ENCODE assay signal across 16 cellular contexts in genomic region chr22:50018608-50019291, GRCh38. TPM values are rescaled to one million over a fixed set of nuclear protein-coding genes. Genes with fewer than 3 reads are reported as not detected.
DNase-seq lines count a peak whose midpoint lies in the region; ATAC-seq and TF ChIP-seq lines count a peak whose summit lies in the region.
"Had no signal": no experiment of that assay in that cellular context is flagged by ENCODE, and none has a peak within 500 bp of the region (broad histone marks: within the 10 kb centered on the region; RNA-seq: fewer than 3 reads in every experiment).

No MANE protein-coding gene starts in this region.

- peak overlapping the region; percentile 77 for H3K4me3 Mint-ChIP-seq in activated naive CD4-positive, alpha-beta T cell treated with anti-CD3 and anti-CD28 coated beads for 36 hours
- no peak overlapping the region for H3K4me3 Mint-ChIP-seq in activated naive CD4-positive, alpha-beta T cell treated with anti-CD3 and anti-CD28 coated beads, Interleukin-2, amount 10 ng/mL, durations not matched to agents 7 days and 5 days
- H3K4me3 Mint-ChIP-seq in activated B cell treated with CpG ODN at 0.5 μM for 24 hours = peak overlapping the region; percentile 2
- peak overlapping the region; percentile 34 for H3K4me3 Mint-ChIP-seq in central memory CD8-positive, alpha-beta T cell

- H3K4me1 Mint-ChIP-seq in activated naive CD4-positive, alpha-beta T cell treated with anti-CD3 and anti-CD28 coated beads for 36 hours (ENCODE audit: low read depth) = peaks cover 30% of the 10 kb centered on the region
- H3K4me1 Mint-ChIP-seq in activated naive CD4-positive, alpha-beta T cell treated with anti-CD3 and anti-CD28 coated beads, Interleukin-2, amount 10 ng/mL, durations not matched to agents 7 days and 5 days = peaks cover 30% of the 10 kb centered on the region
- peaks cover 39% of the 10 kb centered on the region for H3K4me1 Mint-ChIP-seq in activated B cell treated with CpG ODN at 0.5 μM for 24 hours
- H3K4me1 Mint-ChIP-seq in central memory CD8-positive, alpha-beta T cell = peaks cover 24% of the 10 kb centered on the region

- WGBS in transverse colon (ENCODE audit: low coverage in 1 of 2), 2 donors = 51 to 55% methylated on average over 9 to 11 of the region's 11 CpGs

- no peaks in the 10 kb centered on the region for H3K9me3 ChIP-seq in transverse colon
- H3K9me3 ChIP-seq: BE2C had no signal

- no peaks in the 10 kb centered on the region for H3K27me3 Mint-ChIP-seq in activated naive CD4-positive, alpha-beta T cell treated with anti-CD3 and anti-CD28 coated beads for 36 hours (ENCODE audit: low read depth)
- H3K27me3 Mint-ChIP-seq in activated naive CD4-positive, alpha-beta T cell treated with anti-CD3 and anti-CD28 coated beads, Interleukin-2, amount 10 ng/mL, durations not matched to agents 7 days and 5 days = peaks cover 20% of the 10 kb centered on the region
- H3K27me3 Mint-ChIP-seq in activated B cell treated with CpG ODN at 0.5 μM for 24 hours = no peaks in the 10 kb centered on the region
- no peaks in the 10 kb centered on the region for H3K27me3 Mint-ChIP-seq in central memory CD8-positive, alpha-beta T cell

- no peak overlapping the region for H3K27ac ChIP-seq in transverse colon
- H3K27ac ChIP-seq: RWPE1 had no signal

- peaks cover 0 to 10% (median 6%) of the 10 kb centered on the region in 4 donors for H3K4me1 ChIP-seq in transverse colon
- H3K4me1 ChIP-seq: BE2C had no signal

- peaks cover 3% of the 10 kb centered on the region for H3K36me3 Mint-ChIP-seq in activated naive CD4-positive, alpha-beta T cell treated with anti-CD3 and anti-CD28 coated beads for 36 hours (ENCODE audit: low read depth)
- H3K36me3 Mint-ChIP-seq in activated naive CD4-positive, alpha-beta T cell treated with anti-CD3 and anti-CD28 coated beads, Interleukin-2, amount 10 ng/mL, durations not matched to agents 7 days and 5 days = no peaks in the 10 kb centered on the region
- H3K36me3 Mint-ChIP-seq in activated B cell treated with CpG ODN at 0.5 μM for 24 hours (ENCODE audit: low read depth) = no peaks in the 10 kb centered on the region
- peaks cover 1% of the 10 kb centered on the region for H3K36me3 Mint-ChIP-seq in central memory CD8-positive, alpha-beta T cell (ENCODE audit: insufficient read depth)

- no peaks in the 10 kb centered on the region for H3K36me3 ChIP-seq in transverse colon
- H3K36me3 ChIP-seq: BE2C had no signal

- intact Hi-C loops in activated naive CD4-positive, alpha-beta T cell treated with anti-CD3 and anti-CD28 coated beads for 36 hours (cut with micrococcal nuclease) = loop anchor here (1.0 to 5.0 kb wide), 7 partner anchors 12 to 454 kb away; no protein-coding TSS in a partner anchor
- intact Hi-C loops in activated B cell treated with CpG ODN at 0.5 μM for 24 hours (cut with micrococcal nuclease) (loop anchor here (5.0 to 10.0 kb wide), 4 partner anchors 36 to 186 kb away; partner anchors contain the start of genes SELENOO and ZBED4), transverse colon (cut with DNase I; ENCODE audit: low total_unique reads) (no loop called here), left cardiac atrium (cut with DNase I) (no loop called here)

- TF ChIP-seq CTCF in activated B cell treated with CpG ODN at 0.5 μM for 24 hours (IDR thresholded peaks at IDR 0.05) (no peak), transverse colon (IDR thresholded peaks at IDR 0.05) (no peak)

- in situ Hi-C loops in transverse colon (cut with MboI; ENCODE audit: low pct_ligation_motif_present in 1 of 4, low pct_unique_long_range_greater_than_20kb in 1 of 4, low sequenced_read_pairs in 3 of 4) = no loop called here

- peak; percentile 82 for DNase-seq in activated naive CD4-positive, alpha-beta T cell treated with anti-CD3 and anti-CD28 coated beads for 36 hours
- no peak for DNase-seq in activated naive CD4-positive, alpha-beta T cell treated with anti-CD3 and anti-CD28 coated beads, Interleukin-2, amount 10 ng/mL, durations not matched to agents 7 days and 5 days
- DNase-seq in activated B cell treated with CpG ODN at 0.5 μM for 24 hours = no peak
- DNase-seq in central memory CD8-positive, alpha-beta T cell (ENCODE audit: low spot score in 2 of 2) = peak in 1 of 2 donors; percentile 47
- DNase-seq in transverse colon = peak; percentile 2
- no peak for DNase-seq in NCI-H69 (lab: John Stamatoyannopoulos, UW)
- no peak for DNase-seq in left cardiac atrium
- DNase-seq: BE2C; MV-4-11; NCI-H2171 treated with DMSO at 0.1 percent for 48 hours; NK-92 treated with Interleukin-12 subunit alpha and Interleukin-12 subunit beta, amount 100 ng/mL, for 24 hours had no signal

- no peak overlapping the region for H3K4me3 ChIP-seq in transverse colon
- H3K4me3 ChIP-seq: smooth muscle cell had no signal

- TF ChIP-seq POLR2A in transverse colon (IDR thresholded peaks at IDR 0.05) = no peak

- H3K27ac Mint-ChIP-seq in activated naive CD4-positive, alpha-beta T cell treated with anti-CD3 and anti-CD28 coated beads for 36 hours = no peak overlapping the region
- H3K27ac Mint-ChIP-seq in activated naive CD4-positive, alpha-beta T cell treated with anti-CD3 and anti-CD28 coated beads, Interleukin-2, amount 10 ng/mL, durations not matched to agents 7 days and 5 days = no peak overlapping the region
- peak overlapping the region; percentile 31 for H3K27ac Mint-ChIP-seq in activated B cell treated with CpG ODN at 0.5 μM for 24 hours
- peak overlapping the region; percentile 23 for H3K27ac Mint-ChIP-seq in central memory CD8-positive, alpha-beta T cell (ENCODE audit: low read depth)

- peaks cover 55% of the 10 kb centered on the region for H3K27me3 ChIP-seq in transverse colon

- ATAC-seq in activated B cell treated with CpG ODN at 0.5 μM for 24 hours (ENCODE audit: low read depth) (no peak), left cardiac atrium (no peak)
- peak; percentile 90 for ATAC-seq in central memory CD8-positive, alpha-beta T cell (replicated peaks; ENCODE audit: extremely low read depth, poor library complexity, severe bottlenecking)

- H3K9me3 Mint-ChIP-seq in activated naive CD4-positive, alpha-beta T cell treated with anti-CD3 and anti-CD28 coated beads for 36 hours = no peaks in the 10 kb centered on the region
- H3K9me3 Mint-ChIP-seq in activated naive CD4-positive, alpha-beta T cell treated with anti-CD3 and anti-CD28 coated beads, Interleukin-2, amount 10 ng/mL, durations not matched to agents 7 days and 5 days = no peaks in the 10 kb centered on the region
- H3K9me3 Mint-ChIP-seq in activated B cell treated with CpG ODN at 0.5 μM for 24 hours = no peaks in the 10 kb centered on the region
- no peaks in the 10 kb centered on the region for H3K9me3 Mint-ChIP-seq in central memory CD8-positive, alpha-beta T cell

- TF ChIP-seq EP300 in transverse colon (IDR thresholded peaks at IDR 0.05; ENCODE audit: low read depth) = no peak

- CTCF ChIA-PET in activated naive CD4-positive, alpha-beta T cell treated with anti-CD3 and anti-CD28 coated beads for 36 hours (lab: Charles Lee) = interaction anchor here (0.6 to 4.3 kb wide), 9 partner anchors 11 to 323 kb away, joined by 3 to 26 read pairs (median 4); no protein-coding TSS in a partner anchor
- CTCF ChIA-PET in activated naive CD4-positive, alpha-beta T cell treated with anti-CD3 and anti-CD28 coated beads, Interleukin-2, amount 10 ng/mL, durations not matched to agents 7 days and 5 days (lab: Charles Lee) = interaction anchor here (1.0 kb wide), 1 partner anchor 87 kb away, joined by 5 read pairs; no protein-coding TSS in a partner anchor
- CTCF ChIA-PET in activated B cell treated with CpG ODN at 0.5 μM for 24 hours (lab: Charles Lee) = interaction anchor here (1.1 to 1.6 kb wide), 4 partner anchors 12 to 88 kb away, joined by 4 to 7 read pairs (median 4); no protein-coding TSS in a partner anchor

- POLR2A ChIA-PET in activated B cell treated with CpG ODN at 0.5 μM for 24 hours (lab: Charles Lee) = interaction anchor here (0.7 to 2.4 kb wide), 5 partner anchors 13 to 173 kb away, joined by 3 to 7 read pairs (median 3); partner anchors contain the start of genes ALG12 and CRELD2

RNA-seq across cellular contexts. Expression of gene IL17REL, which starts 6.2 kb away (rescaled TPM):
- under 1 TPM; 0.12 to 0.15 TPM for total RNA-seq in activated naive CD4-positive, alpha-beta T cell treated with anti-CD3 and anti-CD28 coated beads for 36 hours
- total RNA-seq in activated B cell treated with CpG ODN at 0.5 μM for 24 hours (0.15 and 0.31 TPM in 2 replicates), transverse colon (1 to 10 TPM in 2 of 4 donors, under 1 TPM in 2; 0.32 to 2.2 (median 1.3) TPM), left cardiac atrium (not detected)
- total RNA-seq: cardiac septum; fibroblast of villous mesenchyme; T-helper 1 cell treated with Interleukin-12 subunit alpha and Interleukin-12 subunit beta and Interleukin-4 antibody, amounts not matched to agents 30 ng/mL and 1 ng/mL, for 36 hours had no signal

RNA-seq across cellular contexts. Expression of gene TTLL8, which starts 39.3 kb away (rescaled TPM):
- not detected for total RNA-seq in activated naive CD4-positive, alpha-beta T cell treated with anti-CD3 and anti-CD28 coated beads for 36 hours
- total RNA-seq in activated B cell treated with CpG ODN at 0.5 μM for 24 hours = not detected in 2 replicates
- not detected for total RNA-seq in transverse colon
- total RNA-seq in left cardiac atrium = not detected
- total RNA-seq: cardiac septum; fibroblast of villous mesenchyme; smooth muscle cell; T-helper 1 cell treated with Interleukin-12 subunit alpha and Interleukin-12 subunit beta and Interleukin-4 antibody, amounts not matched to agents 30 ng/mL and 1 ng/mL, for 36 hours had no signal

RNA-seq across cellular contexts. Expression of gene PIM3, which starts 58.2 kb away (rescaled TPM):
- total RNA-seq in activated naive CD4-positive, alpha-beta T cell treated with anti-CD3 and anti-CD28 coated beads for 36 hours = 100 to 1,000 TPM; 202 to 210 TPM
- total RNA-seq in activated B cell treated with CpG ODN at 0.5 μM for 24 hours (79.8 and 91.7 TPM in 2 replicates), transverse colon (100 to 1,000 TPM; 115 to 290 (median 147) TPM), left cardiac atrium (10 to 100 TPM; 44.1 to 66.8 TPM)

Comparison
In these comparisons a context has a peak if more than half of its experiments do, and no peak if none do; other contexts are left out.
1. DNase-seq: peak in activated naive CD4-positive, alpha-beta T cell treated with anti-CD3 and anti-CD28 coated beads for 36 hours (single experiment) and transverse colon (single experiment); none in activated naive CD4-positive, alpha-beta T cell treated with anti-CD3 and anti-CD28 coated beads, Interleukin-2, amount 10 ng/mL, durations not matched to agents 7 days and 5 days (single experiment), activated B cell treated with CpG ODN at 0.5 μM for 24 hours (single experiment), NCI-H69 (single experiment) and left cardiac atrium (single experiment).
2. H3K27ac Mint-ChIP-seq: peak in activated B cell treated with CpG ODN at 0.5 μM for 24 hours (single experiment) and central memory CD8-positive, alpha-beta T cell (single experiment); none in activated naive CD4-positive, alpha-beta T cell treated with anti-CD3 and anti-CD28 coated beads for 36 hours (single experiment) and activated naive CD4-positive, alpha-beta T cell treated with anti-CD3 and anti-CD28 coated beads, Interleukin-2, amount 10 ng/mL, durations not matched to agents 7 days and 5 days (single experiment).
3. intact Hi-C loops: an anchor here in activated naive CD4-positive, alpha-beta T cell treated with anti-CD3 and anti-CD28 coated beads for 36 hours (1.0 to 5.0 kb wide) and activated B cell treated with CpG ODN at 0.5 μM for 24 hours (5.0 to 10.0 kb wide); none called in transverse colon and left cardiac atrium.